In the genomic region with DNA sequence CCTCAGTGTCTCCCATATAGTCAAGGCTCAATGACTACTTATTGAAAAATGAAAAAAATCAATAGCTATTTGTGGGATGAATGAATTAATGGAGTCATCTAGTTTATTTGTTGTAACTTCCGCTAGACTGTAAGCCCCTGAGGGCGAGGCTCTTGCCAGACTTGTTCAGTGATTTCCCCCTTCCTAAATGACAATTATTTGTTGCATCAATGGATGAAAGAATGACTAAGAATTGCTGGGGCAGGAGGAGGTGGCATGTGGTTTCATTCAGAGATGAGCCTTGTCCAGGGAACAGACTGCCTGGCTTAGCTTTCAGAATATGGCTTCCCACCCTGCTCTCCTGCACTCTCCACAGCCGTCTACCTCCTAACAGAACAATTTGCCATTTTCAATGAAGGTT, we compare ENCODE assay signal across 1 cellular context.
TF ChIP-seq lines count a peak whose summit lies in the region.

No MANE protein-coding gene starts in this region.

TF ChIP-seq in neural cell, 6 proteins besides CTCF, POLR2A, EP300 and RAD21 (continued from another document):
- TF ChIP-seq REST (IDR thresholded peaks at IDR 0.05; ENCODE audit: borderline replicate concordance): no peak
